Comparison of ENCODE assay signal across 8 cellular contexts in the genomic region with DNA sequence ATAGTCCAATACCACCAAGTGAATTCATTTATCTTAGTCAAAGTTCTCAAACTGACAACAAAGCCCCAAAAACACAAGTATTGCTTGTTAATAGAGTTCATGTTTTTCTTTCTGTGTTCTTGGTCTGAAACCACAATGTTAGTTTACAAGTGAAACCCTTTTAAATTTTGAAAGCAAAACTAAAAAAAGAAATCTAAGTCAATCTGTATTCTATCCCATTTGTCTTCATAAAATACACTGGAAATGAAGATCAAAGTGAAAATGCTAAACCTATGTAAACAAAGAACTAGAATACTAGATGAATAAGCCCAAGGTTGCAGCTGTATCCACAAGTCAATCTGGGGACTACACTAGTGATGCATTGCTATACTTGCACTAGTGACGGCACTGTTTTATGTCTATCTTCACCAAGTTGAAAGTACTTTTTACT. TPM values are rescaled to one million over a fixed set of nuclear protein-coding genes. Genes with fewer than 3 reads are reported as not detected.
DNase-seq lines count a peak whose midpoint lies in the region; ATAC-seq and TF ChIP-seq lines count a peak whose summit lies in the region.

No MANE protein-coding gene starts in this region.

- H2AFZ ChIP-seq in trophoblast cell (ENCODE audit: insufficient read depth, low read length, poor library complexity): no peak overlapping the region

- no peaks in the 10 kb centered on the region for H3K9me3 Mint-ChIP-seq in activated CD4-positive, alpha-beta T cell treated with anti-CD3 and anti-CD28 coated beads, Interleukin-2, amount 10 ng/mL, durations not matched to agents 24 days and 14 days
- H3K9me3 Mint-ChIP-seq in activated naive CD8-positive, alpha-beta T cell treated with anti-CD3 and anti-CD28 coated beads for 36 hours: no peaks in the 10 kb centered on the region
- H3K9me3 Mint-ChIP-seq in osteocyte (ENCODE audit: unreplicated experiment): peaks cover 11% of the 10 kb centered on the region

- H2AK5ac ChIP-seq in trophoblast cell (ENCODE audit: low read length): no peak overlapping the region

- ATAC-seq in HG03025 (IDR thresholded peaks at IDR 0.05; ENCODE audit: low FRiP score, unreplicated experiment) (peak; percentile 51), upper lobe of left lung (ENCODE audit: low FRiP score in 2 of 2) (no peak)

- H3K18ac ChIP-seq in trophoblast cell (ENCODE audit: low read length): no peak overlapping the region

- no peak overlapping the region for H3K9ac ChIP-seq in trophoblast cell (ENCODE audit: low read length)

- no peaks in the 10 kb centered on the region for H3K27me3 Mint-ChIP-seq in activated CD4-positive, alpha-beta T cell treated with anti-CD3 and anti-CD28 coated beads, Interleukin-2, amount 10 ng/mL, durations not matched to agents 24 days and 14 days
- no peaks in the 10 kb centered on the region for H3K27me3 Mint-ChIP-seq in activated naive CD8-positive, alpha-beta T cell treated with anti-CD3 and anti-CD28 coated beads for 36 hours
- H3K27me3 Mint-ChIP-seq in osteocyte (ENCODE audit: unreplicated experiment): no peaks in the 10 kb centered on the region

- peaks cover 20% of the 10 kb centered on the region for H3K36me3 Mint-ChIP-seq in activated CD4-positive, alpha-beta T cell treated with anti-CD3 and anti-CD28 coated beads, Interleukin-2, amount 10 ng/mL, durations not matched to agents 24 days and 14 days (ENCODE audit: low read depth)
- peaks cover 27% of the 10 kb centered on the region for H3K36me3 Mint-ChIP-seq in activated naive CD8-positive, alpha-beta T cell treated with anti-CD3 and anti-CD28 coated beads for 36 hours
- peaks cover 16% of the 10 kb centered on the region for H3K36me3 Mint-ChIP-seq in osteocyte (ENCODE audit: unreplicated experiment)

- WGBS in upper lobe of left lung, 2 donors: 59 to 91% methylated on average over 1 of the region's 1 CpG
- no CpG with 5 or more reads among the region's 1 CpG for WGBS in trophoblast cell (ENCODE audit: extremely low coverage, insufficient coverage, insufficient read length)

- no peak overlapping the region for H2BK5ac ChIP-seq in trophoblast cell (ENCODE audit: low read depth, low read length, poor library complexity)

- H3K9me3 ChIP-seq in upper lobe of left lung (no peaks in the 10 kb centered on the region), trophoblast cell (ENCODE audit: insufficient read depth, low read depth, low read length) (no peaks in the 10 kb centered on the region)

- no peak overlapping the region for H4K8ac ChIP-seq in trophoblast cell (ENCODE audit: low read depth, low read length)

- no peak for TF ChIP-seq POLR2A in upper lobe of left lung (IDR thresholded peaks at IDR 0.05)

- H3K4ac ChIP-seq in trophoblast cell (ENCODE audit: low read depth, low read length): no peak overlapping the region

- no peak overlapping the region for H2BK12ac ChIP-seq in trophoblast cell (ENCODE audit: low read length)

- no peak overlapping the region for H4K91ac ChIP-seq in trophoblast cell (ENCODE audit: low read depth, low read length)

- TF ChIP-seq EP300 in upper lobe of left lung (IDR thresholded peaks at IDR 0.05): no peak

- no peaks in the 10 kb centered on the region for H3K79me1 ChIP-seq in trophoblast cell (ENCODE audit: low read length)

- H3K4me3 ChIP-seq in upper lobe of left lung (no peak overlapping the region), trophoblast cell (ENCODE audit: low read depth, low read length) (no peak overlapping the region)

- H3K23ac ChIP-seq in trophoblast cell (ENCODE audit: low read length): no peak overlapping the region

- H3K4me2 ChIP-seq in trophoblast cell (ENCODE audit: low read length): no peak overlapping the region

- H3K4me1 ChIP-seq in upper lobe of left lung (peaks cover 20 to 45% (median 32%) of the 10 kb centered on the region in 4 donors), trophoblast cell (ENCODE audit: control insufficient read depth in 1 of 2, insufficient read depth in 2 of 2, low read length in 2 of 2) (peaks cover 0 to 2% of the 10 kb centered on the region in 2 experiments)

- H3K79me2 ChIP-seq in trophoblast cell (ENCODE audit: control insufficient read depth, insufficient read depth, low read length, poor library complexity): peaks cover 2% of the 10 kb centered on the region

- peak overlapping the region; percentile 67 for H3K4me3 Mint-ChIP-seq in activated CD4-positive, alpha-beta T cell treated with anti-CD3 and anti-CD28 coated beads, Interleukin-2, amount 10 ng/mL, durations not matched to agents 24 days and 14 days
- peak overlapping the region; percentile 45 for H3K4me3 Mint-ChIP-seq in activated naive CD8-positive, alpha-beta T cell treated with anti-CD3 and anti-CD28 coated beads for 36 hours
- H3K4me3 Mint-ChIP-seq in osteocyte (ENCODE audit: unreplicated experiment): peak overlapping the region; percentile 48

- peak; percentile 73 for DNase-seq in activated CD4-positive, alpha-beta T cell treated with anti-CD3 and anti-CD28 coated beads, Interleukin-2, amount 10 ng/mL, durations not matched to agents 24 days and 14 days
- DNase-seq in activated CD4-positive, alpha-beta T cell treated with anti-CD3 and anti-CD28 coated beads, Interleukin-2, amount 50 U/mL, for 1 hour: no peak
- no peak for DNase-seq in activated naive CD8-positive, alpha-beta T cell treated with anti-CD3 and anti-CD28 coated beads for 36 hours
- no peak for DNase-seq in osteocyte (ENCODE audit: extremely low spot score, unreplicated experiment)
- no peak for DNase-seq in stimulated activated CD8-positive, alpha-beta memory T cell treated with anti-CD3 and anti-CD28 coated beads, Interleukin-4, amount 100 ng/mL, for 48 hours
- no peak for DNase-seq in upper lobe of left lung
- DNase-seq in trophoblast cell: no peak

- peak overlapping the region; percentile 94 for H3K27ac Mint-ChIP-seq in activated CD4-positive, alpha-beta T cell treated with anti-CD3 and anti-CD28 coated beads, Interleukin-2, amount 10 ng/mL, durations not matched to agents 24 days and 14 days
- H3K27ac Mint-ChIP-seq in activated naive CD8-positive, alpha-beta T cell treated with anti-CD3 and anti-CD28 coated beads for 36 hours: peak overlapping the region; percentile 92
- peak overlapping the region; percentile 93 for H3K27ac Mint-ChIP-seq in osteocyte (ENCODE audit: unreplicated experiment)

- no peak overlapping the region for H2BK120ac ChIP-seq in trophoblast cell (ENCODE audit: insufficient read depth, low read length, poor library complexity)

- H3K27me3 ChIP-seq in upper lobe of left lung (no peaks in the 10 kb centered on the region), trophoblast cell (ENCODE audit: insufficient read depth, low read length) (no peaks in the 10 kb centered on the region)

- no peak overlapping the region for H4K12ac ChIP-seq in trophoblast cell (ENCODE audit: low read depth, low read length)

- TF ChIP-seq CTCF in osteocyte (IDR thresholded peaks at IDR 0.05) (no peak), upper lobe of left lung (IDR thresholded peaks at IDR 0.05) (no peak)

- H3K27ac ChIP-seq in upper lobe of left lung (peak overlapping the region in 2 of 4 donors; percentile 30 to 55), trophoblast cell (ENCODE audit: low read depth, low read length) (no peak overlapping the region)

- peaks cover 41% of the 10 kb centered on the region for H3K4me1 Mint-ChIP-seq in activated CD4-positive, alpha-beta T cell treated with anti-CD3 and anti-CD28 coated beads, Interleukin-2, amount 10 ng/mL, durations not matched to agents 24 days and 14 days
- peaks cover 49% of the 10 kb centered on the region for H3K4me1 Mint-ChIP-seq in activated naive CD8-positive, alpha-beta T cell treated with anti-CD3 and anti-CD28 coated beads for 36 hours
- H3K4me1 Mint-ChIP-seq in osteocyte (ENCODE audit: unreplicated experiment): peaks cover 64% of the 10 kb centered on the region

- intact Hi-C loops in activated CD4-positive, alpha-beta T cell treated with anti-CD3 and anti-CD28 coated beads, Interleukin-2, amount 10 ng/mL, durations not matched to agents 24 days and 14 days (cut with micrococcal nuclease): loop anchor here (1.0 to 5.0 kb wide), 10 partner anchors 9 to 484 kb away; a partner anchor contains a TSS

- H3K36me3 ChIP-seq in upper lobe of left lung: no peaks in the 10 kb centered on the region
- H3K36me3 ChIP-seq in trophoblast cell (ENCODE audit: control insufficient read depth in 1 of 2, insufficient read depth in 2 of 2, low read length in 2 of 2): peaks cover under 1 to 2% of the 10 kb centered on the region in 2 experiments

- H3K14ac ChIP-seq in trophoblast cell (ENCODE audit: low read length): no peak overlapping the region

RNA-seq across cellular contexts. Expression of a gene that starts 10.4 kb away (rescaled TPM):
- 24.3 and 24.6 TPM in 2 replicates for total RNA-seq in activated CD4-positive, alpha-beta T cell treated with anti-CD3 and anti-CD28 coated beads, Interleukin-2, amount 10 ng/mL, durations not matched to agents 24 days and 14 days
- total RNA-seq in activated naive CD8-positive, alpha-beta T cell treated with anti-CD3 and anti-CD28 coated beads for 36 hours: 10 to 100 TPM; 30.9 to 35.0 TPM
- total RNA-seq in osteocyte (113 and 123 TPM in 2 replicates), upper lobe of left lung (100 to 1,000 TPM in 2 of 6 donors, 10 to 100 TPM in 4; 44.5 to 131 (median 80.0) TPM)
- 33.2 and 35.4 TPM in 2 replicates for polyA plus RNA-seq in trophoblast cell (2013)

RNA-seq across cellular contexts. Expression of a gene that starts 38.0 kb away (rescaled TPM):
- 0.75 and 1.0 TPM in 2 replicates for total RNA-seq in activated CD4-positive, alpha-beta T cell treated with anti-CD3 and anti-CD28 coated beads, Interleukin-2, amount 10 ng/mL, durations not matched to agents 24 days and 14 days
- 1 to 10 TPM in 1 of 2 experiments, under 1 TPM in 1; 0.60 to 1.4 TPM for total RNA-seq in activated naive CD8-positive, alpha-beta T cell treated with anti-CD3 and anti-CD28 coated beads for 36 hours
- 7.4 and 10.0 TPM in 2 replicates for total RNA-seq in osteocyte
- total RNA-seq in upper lobe of left lung: 1 to 10 TPM; 1.3 to 7.9 (median 5.3) TPM
- polyA plus RNA-seq in trophoblast cell (2013): 0.93 and 1.1 TPM in 2 replicates
